24 cellular contexts compared by ENCODE assay signal in genomic region chr20:17155401-17155800, GRCh38.
"Had no signal": no experiment of that assay in that cellular context is flagged by ENCODE, and none has a peak within 500 bp of the region (broad histone marks: within the 10 kb centered on the region; RNA-seq: fewer than 3 reads in every experiment).

No MANE protein-coding gene starts in this region.

- DNase-seq: activated CD4-positive, alpha-beta T cell treated with anti-CD3 and anti-CD28 coated beads for 48 hours; activated CD4-positive, alpha-beta T cell treated with anti-CD3 and anti-CD28 coated beads, Interleukin-2, amount 50 U/mL, for 4 hours; activated CD4-positive, CD25-positive, alpha-beta regulatory T cell treated with anti-CD3 and anti-CD28 coated beads, Interleukin-2, amount 50 U/mL, for 72 hours; activated CD8-positive, alpha-beta memory T cell treated with anti-CD3 and anti-CD28 coated beads, Interleukin-2, amount 50 U/mL, for 48 hours; activated CD8-positive, alpha-beta T cell treated with anti-CD3 and anti-CD28 coated beads, Interleukin-2, amount 10 ng/mL, durations not matched to agents 7 days and 5 days; activated naive CD4-positive, alpha-beta T cell treated with anti-CD3 and anti-CD28 coated beads, Interleukin-2, amount 50 U/mL, for 16 hours; activated naive CD8-positive, alpha-beta T cell treated with anti-CD3 and anti-CD28 coated beads, Interleukin-2, amount 10 ng/mL, durations not matched to agents 7 days and 5 days; activated T-cell treated with anti-CD3 and anti-CD28 coated beads, Interleukin-2, amount 50 U/mL, for 1 hour; adrenal gland; anterior cingulate cortex; cerebellar nuclear complex; MG63; NCI-H1105; NCI-H1694 treated with DMSO at 0.1 percent for 48 hours; NCI-H2107; NCI-H2227 treated with DMSO at 0.1 percent for 48 hours; NCI-H524; PC-3; SHP77 had no signal

- H3K9me3 ChIP-seq: adrenal gland, MG63, SJSA1 had no signal

- H3K27ac ChIP-seq: adrenal gland, SJSA1 had no signal

- H3K36me3 ChIP-seq: adrenal gland, MG63, SJSA1 had no signal

- H3K4me3 ChIP-seq: adrenal gland, MG63, SJSA1 had no signal

- H3K27me3 ChIP-seq: adrenal gland, MG63, SJSA1 had no signal

- ATAC-seq: activated CD8-positive, alpha-beta T cell treated with anti-CD3 and anti-CD28 coated beads, Interleukin-2, amount 10 ng/mL, durations not matched to agents 7 days and 5 days; PC-3; SK-N-SH treated with all-trans-retinoic acid at 6 μM for 48 hours; WTC11 had no signal

- H3K4me1 ChIP-seq: adrenal gland, SJSA1 had no signal

- FAIRE-seq: colon, RCC 7860 had no signal
